ENCODE assay signal across 12 cellular contexts in the genomic region with DNA sequence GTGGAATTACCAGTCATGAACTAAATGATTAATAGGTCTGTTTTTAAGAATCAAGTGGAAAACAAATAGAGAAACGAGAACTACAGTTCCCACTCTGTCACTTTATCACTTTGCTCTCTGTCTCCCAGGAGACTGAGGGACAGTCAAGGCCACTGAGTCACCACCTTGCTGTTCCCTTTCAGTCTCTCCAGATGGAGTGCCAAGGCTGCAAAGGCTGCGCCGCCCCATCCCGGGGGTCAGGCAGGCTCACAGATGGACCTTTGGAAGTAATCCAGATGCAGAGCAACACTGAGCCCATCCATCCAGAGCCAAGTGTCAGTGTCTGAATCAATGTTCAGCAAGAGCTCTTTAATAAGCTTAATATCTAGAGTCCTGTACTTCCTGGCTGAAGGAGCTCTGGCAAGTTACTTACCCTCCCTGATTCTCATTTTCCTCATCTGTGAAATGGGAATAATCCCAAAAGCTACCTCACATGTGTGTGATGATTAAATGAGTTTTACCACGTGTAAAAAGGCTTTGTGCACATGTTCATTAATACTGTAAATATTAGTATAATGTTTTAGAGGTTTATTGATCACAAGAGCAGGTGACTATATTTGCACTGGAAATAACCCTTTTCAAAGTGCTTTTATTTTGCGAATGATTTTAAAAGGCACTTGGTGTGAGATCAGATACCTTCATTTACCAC. TPM values are rescaled to one million over a fixed set of nuclear protein-coding genes. Genes with fewer than 3 reads are reported as not detected.
A peak's percentile ranks its signal among the peaks of the same experiment; 100 is the strongest.
DNase-seq lines count a peak whose midpoint lies in the region; ATAC-seq and TF ChIP-seq lines count a peak whose summit lies in the region.
"Had no signal": no experiment of that assay in that cellular context is flagged by ENCODE, and none has a peak within 500 bp of the region (broad histone marks: within the 10 kb centered on the region; RNA-seq: fewer than 3 reads in every experiment).

No MANE protein-coding gene starts in this region.

- no peaks in the 10 kb centered on the region for H3K9me3 ChIP-seq in ascending aorta
- H3K9me3 ChIP-seq in right cardiac atrium (ENCODE audit: control insufficient read depth, low read length) = no peaks in the 10 kb centered on the region

- peak; percentile 87 to 88 for ATAC-seq in right cardiac atrium

- CTCF ChIA-PET in RWPE1 (lab: Yijun Ruan, JAX) = interaction anchor here (0.5 kb wide), 1 partner anchor 841 kb away, joined by 5 read pairs; no protein-coding TSS in a partner anchor

- no peaks in the 10 kb centered on the region for H3K36me3 ChIP-seq in ascending aorta
- H3K36me3 ChIP-seq: BLaER1 treated with 17β-estradiol and CSF1 and Interleukin-3, amounts not matched to agents 10 nM and 100 nM had no signal

- TF ChIP-seq CTCF in ascending aorta (IDR thresholded peaks at IDR 0.05) = peak in 1 of 3 experiments; percentile 17
- TF ChIP-seq CTCF in RWPE1 (conservative IDR thresholded peaks at IDR 0.05; ENCODE audit: low read depth) = no peak

- intact Hi-C loops in ascending aorta (cut with DNase I) (loop anchor here (2.0 kb wide), 2 partner anchors 32 to 42 kb away; no protein-coding TSS in a partner anchor), right cardiac atrium (cut with DNase I) (loop anchor here in 1 of 4 donors (10.0 kb wide), 1 partner anchor 202 kb away; no protein-coding TSS in a partner anchor), posterior vena cava (cut with DNase I) (no loop called here)

- DNase-seq in Ammon's horn (ENCODE audit: low spot score) (peak; percentile 51), ascending aorta (ENCODE audit: low spot score in 2 of 2) (peak in 1 of 2 donors; percentile 84), right cardiac atrium (peak; percentile 67 to 81 (median 80)), posterior vena cava (ENCODE audit: low spot score) (peak; percentile 87), Kasumi-1 (lab: John Stamatoyannopoulos, UW) (no peak), NAMALWA (ENCODE audit: low spot score) (no peak), kidney glomerular epithelial cell (lab: John Stamatoyannopoulos, UW) (no peak), RWPE1 (ENCODE audit: low spot score) (no peak)
- DNase-seq: central memory CD4-positive, alpha-beta T cell; nephron progenitor cell; stimulated activated CD4-positive, alpha-beta T cell treated with anti-CD3 and anti-CD28 coated beads, Interleukin-4, amount 100 ng/mL, for 1 hour had no signal

- H3K27ac ChIP-seq in ascending aorta (peak overlapping the region; percentile 72 to 74), right cardiac atrium (ENCODE audit: low read length) (no peak overlapping the region), RWPE1 (no peak overlapping the region)
- H3K27ac ChIP-seq: BLaER1 treated with 17β-estradiol and CSF1 and Interleukin-3, amounts not matched to agents 10 nM and 100 nM had no signal

- H3K4me1 ChIP-seq in ascending aorta (peaks cover 7 to 11% of the 10 kb centered on the region in 2 donors), right cardiac atrium (ENCODE audit: control insufficient read depth, insufficient read depth, low read length) (no peaks in the 10 kb centered on the region)

- no peaks in the 10 kb centered on the region for H3K27me3 ChIP-seq in ascending aorta
- H3K27me3 ChIP-seq in right cardiac atrium (ENCODE audit: control insufficient read depth, insufficient read depth) = no peaks in the 10 kb centered on the region
- H3K27me3 ChIP-seq: BLaER1 treated with 17β-estradiol and CSF1 and Interleukin-3, amounts not matched to agents 10 nM and 100 nM had no signal

- POLR2A ChIA-PET in RWPE1 (lab: Yijun Ruan, JAX; ENCODE audit: low non-redundant PET) = no interaction called here

- 35% methylated on average over 6 of the region's 6 CpGs for WGBS in right cardiac atrium

- peak overlapping the region in 1 of 2 donors; percentile 29 for H3K4me3 ChIP-seq in ascending aorta
- no peak overlapping the region for H3K4me3 ChIP-seq in right cardiac atrium (ENCODE audit: low read length)
- H3K4me3 ChIP-seq: BLaER1 treated with 17β-estradiol and CSF1 and Interleukin-3, amounts not matched to agents 10 nM and 100 nM had no signal

RNA-seq across cellular contexts. Expression of gene EFEMP1, which starts 43.0 kb away (rescaled TPM):
- total RNA-seq in ascending aorta (1,320 TPM), right cardiac atrium (100 to 1,000 TPM in 3 of 4 donors, 10 to 100 TPM in 1; 96.0 to 305 (median 164) TPM), posterior vena cava (100 to 1,000 TPM; 327 to 476 TPM)
- 131 TPM for polyA plus RNA-seq in right cardiac atrium

Comparison
In these comparisons a context has a peak if more than half of its experiments do, and no peak if none do; other contexts are left out.
1. DNase-seq: peak in Ammon's horn (single experiment), right cardiac atrium (3 of 3) and posterior vena cava (single experiment); none in Kasumi-1 (0 of 2), NAMALWA (single experiment), kidney glomerular epithelial cell (single experiment) and RWPE1 (single experiment).
2. H3K27ac ChIP-seq: peak in ascending aorta (2 of 2); none in right cardiac atrium (single experiment) and RWPE1 (single experiment).